In the genomic region with DNA sequence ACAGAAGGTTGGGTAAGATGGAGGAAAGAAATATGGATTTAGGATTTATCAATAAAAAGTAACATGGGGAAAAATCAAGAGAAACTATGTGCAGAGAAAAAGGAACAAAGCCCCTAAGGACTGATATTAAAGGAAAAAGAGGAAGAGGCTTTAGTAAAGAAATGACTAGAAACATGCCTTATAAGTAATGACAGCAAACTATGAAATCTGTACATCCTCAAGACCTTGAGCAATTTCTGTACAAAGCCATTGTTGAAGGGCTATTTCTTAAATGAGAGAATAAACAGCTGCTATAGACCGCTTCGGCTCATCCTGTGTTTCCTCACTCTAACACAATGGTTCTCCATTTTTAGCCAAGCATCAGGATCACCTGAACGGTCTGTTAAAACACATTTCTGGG, we compare ENCODE assay signal across 17 cellular contexts.
"Had no signal": no experiment of that assay in that cellular context is flagged by ENCODE, and none has a peak within 500 bp of the region (broad histone marks: within the 10 kb centered on the region; RNA-seq: fewer than 3 reads in every experiment).

No MANE protein-coding gene starts in this region.

- H3K4me1 ChIP-seq: sigmoid colon, stomach had no signal

- DNase-seq: activated CD4-positive, alpha-beta T cell treated with anti-CD3 and anti-CD28 coated beads, Interleukin-2, amount 50 U/mL, for 1 hour; activated CD4-positive, CD25-positive, alpha-beta regulatory T cell treated with anti-CD3 and anti-CD28 coated beads, Interleukin-2, amount 50 U/mL, for 72 hours; activated CD8-positive, alpha-beta memory T cell treated with anti-CD3 and anti-CD28 coated beads, Interleukin-2, amount 50 U/mL, for 4 hours; activated effector memory CD4-positive, alpha-beta T cell treated with Interleukin-2 at 50 U/mL for 16 hours; activated naive CD4-positive, alpha-beta T cell treated with anti-CD3 and anti-CD28 coated beads, Interleukin-2, amount 10 ng/mL, durations not matched to agents 7 days and 5 days; activated T-cell treated with anti-CD3 and anti-CD28 coated beads, Interleukin-2, amount 50 U/mL, for 4 hours; aorta; brain microvascular endothelial cell; central memory CD4-positive, alpha-beta T cell; dorsolateral prefrontal cortex; left ventricle myocardium superior; occipital lobe; posterior cingulate gyrus; sigmoid colon; stimulated activated CD4-positive, alpha-beta T cell treated with anti-CD3 and anti-CD28 coated beads, Interleukin-4, amount 100 ng/mL, for 24 hours; stomach had no signal

- H3K36me3 ChIP-seq: brain microvascular endothelial cell, sigmoid colon, stomach had no signal

- H3K9me3 ChIP-seq: sigmoid colon, stomach had no signal

- H3K4me3 ChIP-seq: dorsolateral prefrontal cortex, sigmoid colon, stomach had no signal

- H3K27ac ChIP-seq: brain microvascular endothelial cell, dorsolateral prefrontal cortex, sigmoid colon, stomach had no signal

- H3K27me3 ChIP-seq: brain microvascular endothelial cell, dorsolateral prefrontal cortex, sigmoid colon, stomach had no signal

- ATAC-seq: activated T-cell treated with anti-CD3 and anti-CD28 coated beads, Interleukin-2, amount 50 U/mL, for 4 hours; left ventricle myocardium superior; stimulated activated effector memory CD8-positive, alpha-beta T cell treated with anti-CD3 and anti-CD28 coated beads, Interleukin-12 subunit alpha, Interleukin-12 subunit beta, amount 100 ng/mL, for 72 hours had no signal
